1 cellular context compared by ENCODE assay signal in genomic region chr21:45916011-45916840, GRCh38.
TF ChIP-seq lines count a peak whose summit lies in the region.

No MANE protein-coding gene starts in this region.

TF ChIP-seq in IMR-90, 13 proteins besides CTCF, POLR2A, EP300 and RAD21:
- TF ChIP-seq FOS (IDR thresholded peaks at IDR 0.05; ENCODE audit: low read depth, low read length): no peak
TF ChIP-seq in IMR-90: peak in this region for 0.
